1 cellular context compared by ENCODE assay signal in the genomic region with DNA sequence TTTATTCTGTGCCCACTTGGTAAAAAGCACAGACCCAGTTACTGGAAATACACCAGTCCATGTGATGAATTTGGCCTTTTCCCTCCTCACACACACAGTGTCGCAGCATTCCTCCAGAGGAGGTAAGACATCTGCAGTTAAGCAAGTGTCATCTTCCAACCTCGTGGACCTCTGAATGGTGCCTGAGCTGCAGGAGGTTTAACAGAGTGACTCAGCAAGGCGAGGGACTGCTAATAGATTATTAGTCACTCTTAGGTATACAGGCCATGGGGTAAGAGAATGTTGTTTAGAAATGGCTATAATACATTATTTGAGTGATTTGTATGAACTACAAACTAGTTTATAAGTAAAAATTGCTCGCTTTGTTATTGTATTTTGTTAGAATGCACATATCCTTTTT.
TF ChIP-seq lines count a peak whose summit lies in the region.

No MANE protein-coding gene starts in this region.

TF ChIP-seq in K562, 482 proteins besides CTCF, POLR2A, EP300 and RAD21 (continued from another document and continues in another):
- TF ChIP-seq, protein P1, sequence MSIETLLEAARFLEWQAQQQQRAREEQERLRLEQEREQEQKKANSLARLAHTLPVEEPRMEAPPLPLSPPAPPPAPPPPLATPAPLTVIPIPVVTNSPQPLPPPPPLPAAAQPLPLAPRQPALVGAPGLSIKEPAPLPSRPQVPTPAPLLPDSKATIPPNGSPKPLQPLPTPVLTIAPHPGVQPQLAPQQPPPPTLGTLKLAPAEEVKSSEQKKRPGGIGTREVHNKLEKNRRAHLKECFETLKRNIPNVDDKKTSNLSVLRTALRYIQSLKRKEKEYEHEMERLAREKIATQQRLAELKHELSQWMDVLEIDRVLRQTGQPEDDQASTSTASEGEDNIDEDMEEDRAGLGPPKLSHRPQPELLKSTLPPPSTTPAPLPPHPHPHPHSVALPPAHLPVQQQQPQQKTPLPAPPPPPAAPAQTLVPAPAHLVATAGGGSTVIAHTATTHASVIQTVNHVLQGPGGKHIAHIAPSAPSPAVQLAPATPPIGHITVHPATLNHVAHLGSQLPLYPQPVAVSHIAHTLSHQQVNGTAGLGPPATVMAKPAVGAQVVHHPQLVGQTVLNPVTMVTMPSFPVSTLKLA (conservative IDR thresholded peaks at IDR 0.05) = peak in 1 of 2 experiments; percentile 59; a peak in 1 of 4 replicates
- TF ChIP-seq SETDB1 (IDR thresholded peaks at IDR 0.05; ENCODE audit: low read length) (no peak), ZNF146 (CRISPR knock-in tag; IDR thresholded peaks at IDR 0.05; ENCODE audit: unreplicated experiment) (no peak), BMI1 (IDR thresholded peaks at IDR 0.05; ENCODE audit: low read length) (no peak), EZH2 (IDR thresholded peaks at IDR 0.05; ENCODE audit: borderline replicate concordance, low read depth, low read length) (no peak), ETV6 (IDR thresholded peaks at IDR 0.05; ENCODE audit: borderline replicate concordance in 1 of 2, low read depth in 2 of 2, low read length in 1 of 2) (no peak), ETV6 (CRISPR knock-in tag; IDR thresholded peaks at IDR 0.05; ENCODE audit: borderline replicate concordance) (no peak), MAFF (IDR thresholded peaks at IDR 0.05; ENCODE audit: low read length) (peak; percentile 78), TSC22D4 (tag; IDR thresholded peaks at IDR 0.05) (no peak), TAF7 (tag; IDR thresholded peaks at IDR 0.05) (no peak), PPARD (CRISPR knock-in tag; IDR thresholded peaks at IDR 0.05) (no peak), ZNF707 (CRISPR knock-in tag; conservative IDR thresholded peaks at IDR 0.05) (no peak), MEF2A (IDR thresholded peaks at IDR 0.05; ENCODE audit: control insufficient read depth, low read depth, low read length) (no peak), RBM17 (IDR thresholded peaks at IDR 0.05; ENCODE audit: borderline replicate concordance, low read depth, low read length) (no peak), MIER1 (IDR thresholded peaks at IDR 0.05; ENCODE audit: low read depth) (no peak), CEBPG (CRISPR knock-in tag; IDR thresholded peaks at IDR 0.05) (no peak), CEBPG (tag; conservative IDR thresholded peaks at IDR 0.05 in 1 of 2, IDR thresholded peaks at IDR 0.05 in 1 of 2) (no peak), CBFB (CRISPR knock-in tag; IDR thresholded peaks at IDR 0.05) (no peak), ETV1 (tag; conservative IDR thresholded peaks at IDR 0.05; ENCODE audit: low read depth) (no peak), HNRNPLL (IDR thresholded peaks at IDR 0.05; ENCODE audit: low read depth, low read length, poor library complexity, severe bottlenecking) (no peak), TCF7L2 (IDR thresholded peaks at IDR 0.05; ENCODE audit: low read depth, low read length) (no peak), RCOR1 (IDR thresholded peaks at IDR 0.05; ENCODE audit: borderline replicate concordance in 1 of 2, low read depth in 2 of 2, low read length in 2 of 2) (peak in 1 of 2 experiments; percentile 26; a peak in 1 of 4 replicates), ZNF696 (CRISPR knock-in tag; conservative IDR thresholded peaks at IDR 0.05) (no peak), PURB (CRISPR knock-in tag; IDR thresholded peaks at IDR 0.05; ENCODE audit: low read depth) (no peak), GABPB2 (CRISPR knock-in tag; conservative IDR thresholded peaks at IDR 0.05) (no peak), ZNF444 (CRISPR knock-in tag; IDR thresholded peaks at IDR 0.05) (no peak), NFE2L1 (tag; IDR thresholded peaks at IDR 0.05; ENCODE audit: borderline replicate concordance, low read depth) (no peak), SMARCA4 (IDR thresholded peaks at IDR 0.05) (peak; percentile 25; the same call in 1 of the 2 replicates), IFI16 (CRISPR knock-in tag; IDR thresholded peaks at IDR 0.05) (no peak), MED1 (CRISPR knock-in tag; IDR thresholded peaks at IDR 0.05; ENCODE audit: borderline replicate concordance) (no peak), STAT5B (CRISPR knock-in tag; IDR thresholded peaks at IDR 0.05) (no peak), FOS (IDR thresholded peaks at IDR 0.05; ENCODE audit: extremely low read depth, insufficient read length) (no peak), ZSCAN29 (IDR thresholded peaks at IDR 0.05) (no peak), SRSF1 (IDR thresholded peaks at IDR 0.05; ENCODE audit: low read depth, low read length) (no peak), ZBTB7A (IDR thresholded peaks at IDR 0.05; ENCODE audit: borderline replicate concordance, control insufficient read depth, low read depth, low read length) (no peak), SMARCE1 (IDR thresholded peaks at IDR 0.05) (peak; percentile 22; the same call in 1 of the 2 replicates), SRSF9 (IDR thresholded peaks at IDR 0.05; ENCODE audit: borderline replicate concordance, low read depth, low read length) (no peak), CEBPB (tag; IDR thresholded peaks at IDR 0.05) (no peak), MYBL2 (IDR thresholded peaks at IDR 0.05; ENCODE audit: low read depth) (no peak), MYBL2 (CRISPR knock-in tag; IDR thresholded peaks at IDR 0.05; ENCODE audit: borderline replicate concordance) (no peak), PHF21A (IDR thresholded peaks at IDR 0.05; ENCODE audit: borderline replicate concordance, low read depth) (no peak), C11orf30 (IDR thresholded peaks at IDR 0.05; ENCODE audit: low read depth) (peak; percentile 78), EP400 (IDR thresholded peaks at IDR 0.05) (0 out of 2 replicates have a peak, but pooled peaks have one; percentile 19), ZNF408 (CRISPR knock-in tag; IDR thresholded peaks at IDR 0.05; ENCODE audit: low read depth) (no peak), EGR1 (conservative IDR thresholded peaks at IDR 0.05) (no peak), ZNF764 (CRISPR knock-in tag; IDR thresholded peaks at IDR 0.05; ENCODE audit: low read depth) (no peak), ZNF507 (tag; conservative IDR thresholded peaks at IDR 0.05) (no peak), ZNF551 (CRISPR knock-in tag; IDR thresholded peaks at IDR 0.05) (no peak), ILF3 (IDR thresholded peaks at IDR 0.05; ENCODE audit: borderline replicate concordance) (no peak), DACH1 (IDR thresholded peaks at IDR 0.05; ENCODE audit: partially characterized antibody) (peak; percentile 64), ZFPM2 (CRISPR knock-in tag; IDR thresholded peaks at IDR 0.05) (no peak), ZNF197 (CRISPR knock-in tag; IDR thresholded peaks at IDR 0.05; ENCODE audit: low read depth) (no peak), HDAC6 (IDR thresholded peaks at IDR 0.05; ENCODE audit: low read depth, low read length) (no peak)
- TF ChIP-seq, protein P2, sequence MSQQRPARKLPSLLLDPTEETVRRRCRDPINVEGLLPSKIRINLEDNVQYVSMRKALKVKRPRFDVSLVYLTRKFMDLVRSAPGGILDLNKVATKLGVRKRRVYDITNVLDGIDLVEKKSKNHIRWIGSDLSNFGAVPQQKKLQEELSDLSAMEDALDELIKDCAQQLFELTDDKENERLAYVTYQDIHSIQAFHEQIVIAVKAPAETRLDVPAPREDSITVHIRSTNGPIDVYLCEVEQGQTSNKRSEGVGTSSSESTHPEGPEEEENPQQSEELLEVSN (IDR thresholded peaks at IDR 0.05; ENCODE audit: borderline replicate concordance in 1 of 2, extremely low read depth in 1 of 2, insufficient read depth in 1 of 2, insufficient read length in 1 of 2, low read depth in 1 of 2, low read length in 1 of 2, poor library complexity in 1 of 2, severe bottlenecking in 1 of 2) = peak in 1 of 2 experiments; percentile 15
- TF ChIP-seq, protein P3, sequence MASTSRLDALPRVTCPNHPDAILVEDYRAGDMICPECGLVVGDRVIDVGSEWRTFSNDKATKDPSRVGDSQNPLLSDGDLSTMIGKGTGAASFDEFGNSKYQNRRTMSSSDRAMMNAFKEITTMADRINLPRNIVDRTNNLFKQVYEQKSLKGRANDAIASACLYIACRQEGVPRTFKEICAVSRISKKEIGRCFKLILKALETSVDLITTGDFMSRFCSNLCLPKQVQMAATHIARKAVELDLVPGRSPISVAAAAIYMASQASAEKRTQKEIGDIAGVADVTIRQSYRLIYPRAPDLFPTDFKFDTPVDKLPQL (IDR thresholded peaks at IDR 0.05; ENCODE audit: extremely low read depth, insufficient read length) = no peak
- TF ChIP-seq, protein P4, sequence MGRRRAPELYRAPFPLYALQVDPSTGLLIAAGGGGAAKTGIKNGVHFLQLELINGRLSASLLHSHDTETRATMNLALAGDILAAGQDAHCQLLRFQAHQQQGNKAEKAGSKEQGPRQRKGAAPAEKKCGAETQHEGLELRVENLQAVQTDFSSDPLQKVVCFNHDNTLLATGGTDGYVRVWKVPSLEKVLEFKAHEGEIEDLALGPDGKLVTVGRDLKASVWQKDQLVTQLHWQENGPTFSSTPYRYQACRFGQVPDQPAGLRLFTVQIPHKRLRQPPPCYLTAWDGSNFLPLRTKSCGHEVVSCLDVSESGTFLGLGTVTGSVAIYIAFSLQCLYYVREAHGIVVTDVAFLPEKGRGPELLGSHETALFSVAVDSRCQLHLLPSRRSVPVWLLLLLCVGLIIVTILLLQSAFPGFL (CRISPR knock-in tag; IDR thresholded peaks at IDR 0.05) = no peak
- TF ChIP-seq, protein P5, sequence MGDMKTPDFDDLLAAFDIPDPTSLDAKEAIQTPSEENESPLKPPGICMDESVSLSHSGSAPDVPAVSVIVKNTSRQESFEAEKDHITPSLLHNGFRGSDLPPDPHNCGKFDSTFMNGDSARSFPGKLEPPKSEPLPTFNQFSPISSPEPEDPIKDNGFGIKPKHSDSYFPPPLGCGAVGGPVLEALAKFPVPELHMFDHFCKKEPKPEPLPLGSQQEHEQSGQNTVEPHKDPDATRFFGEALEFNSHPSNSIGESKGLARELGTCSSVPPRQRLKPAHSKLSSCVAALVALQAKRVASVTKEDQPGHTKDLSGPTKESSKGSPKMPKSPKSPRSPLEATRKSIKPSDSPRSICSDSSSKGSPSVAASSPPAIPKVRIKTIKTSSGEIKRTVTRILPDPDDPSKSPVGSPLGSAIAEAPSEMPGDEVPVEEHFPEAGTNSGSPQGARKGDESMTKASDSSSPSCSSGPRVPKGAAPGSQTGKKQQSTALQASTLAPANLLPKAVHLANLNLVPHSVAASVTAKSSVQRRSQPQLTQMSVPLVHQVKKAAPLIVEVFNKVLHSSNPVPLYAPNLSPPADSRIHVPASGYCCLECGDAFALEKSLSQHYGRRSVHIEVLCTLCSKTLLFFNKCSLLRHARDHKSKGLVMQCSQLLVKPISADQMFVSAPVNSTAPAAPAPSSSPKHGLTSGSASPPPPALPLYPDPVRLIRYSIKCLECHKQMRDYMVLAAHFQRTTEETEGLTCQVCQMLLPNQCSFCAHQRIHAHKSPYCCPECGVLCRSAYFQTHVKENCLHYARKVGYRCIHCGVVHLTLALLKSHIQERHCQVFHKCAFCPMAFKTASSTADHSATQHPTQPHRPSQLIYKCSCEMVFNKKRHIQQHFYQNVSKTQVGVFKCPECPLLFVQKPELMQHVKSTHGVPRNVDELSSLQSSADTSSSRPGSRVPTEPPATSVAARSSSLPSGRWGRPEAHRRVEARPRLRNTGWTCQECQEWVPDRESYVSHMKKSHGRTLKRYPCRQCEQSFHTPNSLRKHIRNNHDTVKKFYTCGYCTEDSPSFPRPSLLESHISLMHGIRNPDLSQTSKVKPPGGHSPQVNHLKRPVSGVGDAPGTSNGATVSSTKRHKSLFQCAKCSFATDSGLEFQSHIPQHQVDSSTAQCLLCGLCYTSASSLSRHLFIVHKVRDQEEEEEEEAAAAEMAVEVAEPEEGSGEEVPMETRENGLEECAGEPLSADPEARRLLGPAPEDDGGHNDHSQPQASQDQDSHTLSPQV (IDR thresholded peaks at IDR 0.05) = no peak
- TF ChIP-seq, protein P6, sequence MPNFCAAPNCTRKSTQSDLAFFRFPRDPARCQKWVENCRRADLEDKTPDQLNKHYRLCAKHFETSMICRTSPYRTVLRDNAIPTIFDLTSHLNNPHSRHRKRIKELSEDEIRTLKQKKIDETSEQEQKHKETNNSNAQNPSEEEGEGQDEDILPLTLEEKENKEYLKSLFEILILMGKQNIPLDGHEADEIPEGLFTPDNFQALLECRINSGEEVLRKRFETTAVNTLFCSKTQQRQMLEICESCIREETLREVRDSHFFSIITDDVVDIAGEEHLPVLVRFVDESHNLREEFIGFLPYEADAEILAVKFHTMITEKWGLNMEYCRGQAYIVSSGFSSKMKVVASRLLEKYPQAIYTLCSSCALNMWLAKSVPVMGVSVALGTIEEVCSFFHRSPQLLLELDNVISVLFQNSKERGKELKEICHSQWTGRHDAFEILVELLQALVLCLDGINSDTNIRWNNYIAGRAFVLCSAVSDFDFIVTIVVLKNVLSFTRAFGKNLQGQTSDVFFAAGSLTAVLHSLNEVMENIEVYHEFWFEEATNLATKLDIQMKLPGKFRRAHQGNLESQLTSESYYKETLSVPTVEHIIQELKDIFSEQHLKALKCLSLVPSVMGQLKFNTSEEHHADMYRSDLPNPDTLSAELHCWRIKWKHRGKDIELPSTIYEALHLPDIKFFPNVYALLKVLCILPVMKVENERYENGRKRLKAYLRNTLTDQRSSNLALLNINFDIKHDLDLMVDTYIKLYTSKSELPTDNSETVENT (CRISPR knock-in tag; IDR thresholded peaks at IDR 0.05) = no peak
- TF ChIP-seq, protein P7, sequence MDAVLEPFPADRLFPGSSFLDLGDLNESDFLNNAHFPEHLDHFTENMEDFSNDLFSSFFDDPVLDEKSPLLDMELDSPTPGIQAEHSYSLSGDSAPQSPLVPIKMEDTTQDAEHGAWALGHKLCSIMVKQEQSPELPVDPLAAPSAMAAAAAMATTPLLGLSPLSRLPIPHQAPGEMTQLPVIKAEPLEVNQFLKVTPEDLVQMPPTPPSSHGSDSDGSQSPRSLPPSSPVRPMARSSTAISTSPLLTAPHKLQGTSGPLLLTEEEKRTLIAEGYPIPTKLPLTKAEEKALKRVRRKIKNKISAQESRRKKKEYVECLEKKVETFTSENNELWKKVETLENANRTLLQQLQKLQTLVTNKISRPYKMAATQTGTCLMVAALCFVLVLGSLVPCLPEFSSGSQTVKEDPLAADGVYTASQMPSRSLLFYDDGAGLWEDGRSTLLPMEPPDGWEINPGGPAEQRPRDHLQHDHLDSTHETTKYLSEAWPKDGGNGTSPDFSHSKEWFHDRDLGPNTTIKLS (IDR thresholded peaks at IDR 0.05; ENCODE audit: borderline replicate concordance, low read depth) = no peak
- TF ChIP-seq, protein P8, sequence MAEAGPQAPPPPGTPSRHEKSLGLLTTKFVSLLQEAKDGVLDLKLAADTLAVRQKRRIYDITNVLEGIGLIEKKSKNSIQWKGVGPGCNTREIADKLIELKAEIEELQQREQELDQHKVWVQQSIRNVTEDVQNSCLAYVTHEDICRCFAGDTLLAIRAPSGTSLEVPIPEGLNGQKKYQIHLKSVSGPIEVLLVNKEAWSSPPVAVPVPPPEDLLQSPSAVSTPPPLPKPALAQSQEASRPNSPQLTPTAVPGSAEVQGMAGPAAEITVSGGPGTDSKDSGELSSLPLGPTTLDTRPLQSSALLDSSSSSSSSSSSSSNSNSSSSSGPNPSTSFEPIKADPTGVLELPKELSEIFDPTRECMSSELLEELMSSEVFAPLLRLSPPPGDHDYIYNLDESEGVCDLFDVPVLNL (CRISPR knock-in tag; IDR thresholded peaks at IDR 0.05; ENCODE audit: low read depth) = no peak
- TF ChIP-seq, protein P9, sequence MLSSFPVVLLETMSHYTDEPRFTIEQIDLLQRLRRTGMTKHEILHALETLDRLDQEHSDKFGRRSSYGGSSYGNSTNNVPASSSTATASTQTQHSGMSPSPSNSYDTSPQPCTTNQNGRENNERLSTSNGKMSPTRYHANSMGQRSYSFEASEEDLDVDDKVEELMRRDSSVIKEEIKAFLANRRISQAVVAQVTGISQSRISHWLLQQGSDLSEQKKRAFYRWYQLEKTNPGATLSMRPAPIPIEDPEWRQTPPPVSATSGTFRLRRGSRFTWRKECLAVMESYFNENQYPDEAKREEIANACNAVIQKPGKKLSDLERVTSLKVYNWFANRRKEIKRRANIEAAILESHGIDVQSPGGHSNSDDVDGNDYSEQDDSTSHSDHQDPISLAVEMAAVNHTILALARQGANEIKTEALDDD (IDR thresholded peaks at IDR 0.05) = peak; percentile 49; the same call in 1 of the 2 replicates
